Comparison of ENCODE assay signal across 30 cellular contexts in the genomic region with DNA sequence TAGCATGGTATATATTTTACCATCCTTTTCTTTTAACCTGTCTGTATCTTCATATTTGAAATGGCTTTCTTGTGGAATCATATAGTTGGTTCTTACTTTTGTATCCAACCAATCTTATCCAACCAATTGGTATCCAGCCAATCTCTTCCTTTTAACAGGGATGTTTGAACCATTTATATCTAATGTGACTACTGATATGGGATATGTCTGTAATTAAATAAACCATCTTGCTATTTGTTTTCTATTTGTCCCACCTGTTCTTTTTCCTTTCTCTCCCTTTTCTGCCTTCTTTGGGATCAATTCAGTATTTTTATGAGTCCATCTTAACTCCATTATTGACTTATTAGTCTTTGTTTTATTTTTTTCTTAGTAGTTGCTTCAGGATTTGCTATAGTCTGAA.
"Had no signal": no experiment of that assay in that cellular context is flagged by ENCODE, and none has a peak within 500 bp of the region (broad histone marks: within the 10 kb centered on the region; RNA-seq: fewer than 3 reads in every experiment).

No MANE protein-coding gene starts in this region.

- H3K4me3 ChIP-seq: colonic mucosa, coronary artery, dorsolateral prefrontal cortex, esophagus muscularis mucosa, esophagus squamous epithelium, gastrocnemius medialis, gastroesophageal sphincter, heart left ventricle, heart right ventricle, hepatocyte had no signal

- H3K79me2 ChIP-seq: hepatocyte had no signal

- H3K4me3 Mint-ChIP-seq: dendritic cell treated with granulocyte-macrophage colony-stimulating factor and Interleukin-4, amounts not matched to agents 40 ng/mL and 50 ng/mL, for 4 days; effector memory CD8-positive, alpha-beta T cell; endodermal cell had no signal

- DNase-seq: colonic mucosa; cortex of kidney; dermis blood vessel endothelial cell; dorsolateral prefrontal cortex; effector CD4-positive, alpha-beta T cell; effector CD8-positive, alpha-beta T cell; effector memory CD4-positive, alpha-beta T cell; effector memory CD8-positive, alpha-beta T cell; endodermal cell; erythroblast; esophagus squamous epithelium; foreskin fibroblast; foreskin keratinocyte; foreskin melanocyte; gastrocnemius medialis; glutamatergic neuron; head of caudate nucleus; heart left ventricle; heart right ventricle had no signal

- H3K36me3 ChIP-seq: colonic mucosa, esophagus muscularis mucosa, esophagus squamous epithelium, gastrocnemius medialis, gastroesophageal sphincter, heart left ventricle, heart right ventricle had no signal

- ATAC-seq: effector memory CD8-positive, alpha-beta T cell; esophagus mucosa; foreskin keratinocyte; gastrocnemius medialis; gastroesophageal sphincter; heart left ventricle; heart right ventricle had no signal

- H3K9me3 ChIP-seq: colonic mucosa, gastrocnemius medialis had no signal

- H3K27me3 Mint-ChIP-seq: dendritic cell treated with granulocyte-macrophage colony-stimulating factor and Interleukin-4, amounts not matched to agents 40 ng/mL and 50 ng/mL, for 4 days; effector memory CD8-positive, alpha-beta T cell had no signal

- H3K27ac ChIP-seq: colonic mucosa, coronary artery, dorsolateral prefrontal cortex, epithelial cell of prostate, esophagus muscularis mucosa, esophagus squamous epithelium, foreskin keratinocyte, gastrocnemius medialis, gastroesophageal sphincter, heart left ventricle, heart right ventricle, hepatocyte had no signal

- H3K9me3 Mint-ChIP-seq: effector memory CD8-positive, alpha-beta T cell; endodermal cell had no signal

- H2AFZ ChIP-seq: hepatocyte had no signal

- H3K4me1 ChIP-seq: colonic mucosa, esophagus muscularis mucosa, esophagus squamous epithelium, gastrocnemius medialis, gastroesophageal sphincter had no signal

- H3K27ac Mint-ChIP-seq: dendritic cell treated with granulocyte-macrophage colony-stimulating factor and Interleukin-4, amounts not matched to agents 40 ng/mL and 50 ng/mL, for 4 days; effector memory CD8-positive, alpha-beta T cell; endodermal cell had no signal

- H3K4me2 ChIP-seq: hepatocyte had no signal

- H3K27me3 ChIP-seq: colonic mucosa, dorsolateral prefrontal cortex, esophagus muscularis mucosa, esophagus squamous epithelium, foreskin keratinocyte, gastrocnemius medialis, gastroesophageal sphincter, heart left ventricle, heart right ventricle, hepatocyte had no signal

- FAIRE-seq: colon, endometrium, endothelial cell of umbilical vein, frontal cortex had no signal
